ENCODE assay signal across 9 cellular contexts in genomic region chr7:107463139-107464078, GRCh38. TPM values are rescaled to one million over a fixed set of nuclear protein-coding genes. Genes with fewer than 3 reads are reported as not detected.
DNase-seq lines count a peak whose midpoint lies in the region; ATAC-seq and TF ChIP-seq lines count a peak whose summit lies in the region.
"Had no signal": no experiment of that assay in that cellular context is flagged by ENCODE, and none has a peak within 500 bp of the region (broad histone marks: within the 10 kb centered on the region; RNA-seq: fewer than 3 reads in every experiment).

No MANE protein-coding gene starts in this region.

- H3K27me3 ChIP-seq in SJCRH30: no peaks in the 10 kb centered on the region
- H3K27me3 ChIP-seq in adrenal gland: no peaks in the 10 kb centered on the region
- H3K27me3 ChIP-seq: BLaER1 treated with 17β-estradiol and CSF1 and Interleukin-3, amounts not matched to agents 10 nM and 100 nM had no signal

- peak; percentile 50 to 88 (median 82) for TF ChIP-seq CTCF in adrenal gland (IDR thresholded peaks at IDR 0.05)

- DNase-seq in NCI-H1436 (lab: John Stamatoyannopoulos, UW): peak; percentile 45
- no peak for DNase-seq in NCI-H1436 treated with DMSO at 0.1 percent for 48 hours (lab: John Stamatoyannopoulos, UW)
- peak; percentile 20 for DNase-seq in Jurkat, Clone E6-1 (ENCODE audit: low read depth, low spot score)
- peak; percentile 54 to 80 for DNase-seq in SJCRH30
- peak; percentile 51 to 85 (median 66) for DNase-seq in adrenal gland
- DNase-seq in cardiac septum (ENCODE audit: low spot score): peak; percentile 78
- peak; percentile 81 for DNase-seq in posterior vena cava (ENCODE audit: low spot score)

- intact Hi-C loops in adrenal gland (cut with DNase I) (loop anchor here (5.0 to 10.0 kb wide), 4 partner anchors 261 to 411 kb away; no protein-coding TSS in a partner anchor), cardiac septum (cut with DNase I) (loop anchor here (2.0 to 5.0 kb wide), 3 partner anchors 261 to 409 kb away; no protein-coding TSS in a partner anchor), posterior vena cava (cut with DNase I) (loop anchor here (5.0 kb wide), 2 partner anchors 259 to 264 kb away; no protein-coding TSS in a partner anchor)

- 75 to 80% (median 79%) methylated on average over 6 of the region's 6 CpGs for WGBS in adrenal gland, 4 donors

- H3K27ac ChIP-seq in SJCRH30: no peak overlapping the region
- no peak overlapping the region for H3K27ac ChIP-seq in adrenal gland

- H3K4me1 ChIP-seq in SJCRH30 (no peaks in the 10 kb centered on the region), adrenal gland (replicated peaks in 1 of 2) (no peaks in the 10 kb centered on the region)

- H3K36me3 ChIP-seq in SJCRH30 (no peaks in the 10 kb centered on the region), adrenal gland (replicated peaks in 1 of 2) (no peaks in the 10 kb centered on the region)

- H3K4me3 ChIP-seq in Jurkat, Clone E6-1 (ENCODE audit: low read length): no peak overlapping the region
- H3K4me3 ChIP-seq in SJCRH30 (no peak overlapping the region), adrenal gland (no peak overlapping the region)
- H3K4me3 ChIP-seq: BLaER1 treated with 17β-estradiol and CSF1 and Interleukin-3, amounts not matched to agents 10 nM and 100 nM had no signal

- no peak for ATAC-seq in GM21528 (IDR thresholded peaks at IDR 0.05; ENCODE audit: low FRiP score, unreplicated experiment)

- H3K9me3 ChIP-seq in SJCRH30 (replicated peaks) (no peaks in the 10 kb centered on the region), adrenal gland (replicated peaks in 1 of 3) (peaks cover 0 to 3% (median 0%) of the 10 kb centered on the region in 3 donors)
- H3K9me3 ChIP-seq: BLaER1 treated with 17β-estradiol and CSF1 and Interleukin-3, amounts not matched to agents 10 nM and 100 nM had no signal

- TF ChIP-seq POLR2A in adrenal gland (IDR thresholded peaks at IDR 0.05): no peak

RNA-seq across cellular contexts. Expression of gene GPR22, which starts 6.4 kb away (rescaled TPM):
- polyA plus RNA-seq in Jurkat, Clone E6-1 (2012; ENCODE audit: insufficient read depth, insufficient read length): not detected
- total RNA-seq in SJCRH30 (2014; rRNA removed; shearing (Covaris generic)): not detected in 2 replicates
- 1 to 10 TPM in 2 of 8 donors, under 1 TPM in 3, not detected in 3; 0.06 to 2.3 (median 0.81) TPM for total RNA-seq in adrenal gland
- 1 to 10 TPM in 2 of 3 donors, under 1 TPM in 1; 0.34 to 4.8 (median 1.0) TPM for polyA plus RNA-seq in adrenal gland
- total RNA-seq in cardiac septum: 25.4 TPM
- not detected for total RNA-seq in posterior vena cava
